In the genomic region with DNA sequence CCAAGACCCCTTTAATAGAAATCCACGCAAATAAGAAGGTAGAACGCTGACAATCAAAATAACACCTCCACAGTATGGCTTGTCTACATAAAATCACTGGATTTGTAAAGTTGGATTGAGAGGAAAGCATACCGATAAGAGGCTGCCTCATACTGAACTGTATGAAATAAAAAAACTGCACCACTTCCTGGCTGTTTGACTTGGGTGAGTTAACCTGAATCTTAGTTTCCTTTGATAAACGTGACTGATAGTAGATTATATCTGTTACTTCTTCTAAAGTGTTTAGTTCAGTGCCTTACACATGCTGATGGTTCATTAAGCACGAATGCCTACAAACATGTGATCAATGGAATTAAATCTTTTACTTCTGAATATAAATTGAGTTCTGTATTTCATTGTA, we compare ENCODE assay signal across 20 cellular contexts.
DNase-seq lines count a peak whose midpoint lies in the region; ATAC-seq lines count a peak whose summit lies in the region.
"Had no signal": no experiment of that assay in that cellular context is flagged by ENCODE, and none has a peak within 500 bp of the region (broad histone marks: within the 10 kb centered on the region; RNA-seq: fewer than 3 reads in every experiment).

No MANE protein-coding gene starts in this region.

- no peaks in the 10 kb centered on the region for H3K36me3 ChIP-seq in CD4-positive, alpha-beta memory T cell (ENCODE audit: insufficient read depth, low read length)
- no peaks in the 10 kb centered on the region for H3K36me3 ChIP-seq in naive thymus-derived CD4-positive, alpha-beta T cell (ENCODE audit: control insufficient read depth in 2 of 3, insufficient read depth in 3 of 3, low read length in 3 of 3)
- H3K36me3 ChIP-seq: BE2C had no signal

- H3K4me1 ChIP-seq in CD4-positive, alpha-beta memory T cell (ENCODE audit: insufficient read depth, low read length): peaks cover 6% of the 10 kb centered on the region
- peaks cover 0 to 18% of the 10 kb centered on the region in 2 donors for H3K4me1 ChIP-seq in naive thymus-derived CD4-positive, alpha-beta T cell (ENCODE audit: control insufficient read depth in 2 of 2, insufficient read depth in 2 of 2, low read length in 2 of 2)
- H3K4me1 ChIP-seq: BE2C had no signal

- H3K9me3 Mint-ChIP-seq in activated CD4-positive, alpha-beta T cell treated with anti-CD3 and anti-CD28 coated beads, Interleukin-2, amount 10 ng/mL, durations not matched to agents 24 days and 14 days: no peaks in the 10 kb centered on the region
- no peaks in the 10 kb centered on the region for H3K9me3 Mint-ChIP-seq in CD4-positive, alpha-beta memory T cell
- H3K9me3 Mint-ChIP-seq in naive thymus-derived CD4-positive, alpha-beta T cell: peaks cover 0 to 1% (median 0%) of the 10 kb centered on the region in 11 donors

- intact Hi-C loops in activated CD4-positive, alpha-beta T cell treated with anti-CD3 and anti-CD28 coated beads, Interleukin-2, amount 10 ng/mL, durations not matched to agents 24 days and 14 days (cut with micrococcal nuclease): no loop called here
- intact Hi-C loops in CD4-positive, alpha-beta memory T cell (cut with micrococcal nuclease): no loop called here
- intact Hi-C loops in naive thymus-derived CD4-positive, alpha-beta T cell (cut with micrococcal nuclease): loop anchor here in 1 of 2 donors (10.0 kb wide), 1 partner anchor 52 kb away; no protein-coding TSS in a partner anchor

- H3K4me1 Mint-ChIP-seq in activated CD4-positive, alpha-beta T cell treated with anti-CD3 and anti-CD28 coated beads, Interleukin-2, amount 10 ng/mL, durations not matched to agents 24 days and 14 days: peaks cover 4% of the 10 kb centered on the region
- peaks cover 14 to 28% (median 22%) of the 10 kb centered on the region in 4 donors for H3K4me1 Mint-ChIP-seq in CD4-positive, alpha-beta memory T cell
- peaks cover 14% of the 10 kb centered on the region for H3K4me1 Mint-ChIP-seq in T-helper 17 cell
- H3K4me1 Mint-ChIP-seq in naive thymus-derived CD4-positive, alpha-beta T cell: peaks cover 7 to 38% (median 23%) of the 10 kb centered on the region in 7 donors

- H3K27me3 Mint-ChIP-seq in activated CD4-positive, alpha-beta T cell treated with anti-CD3 and anti-CD28 coated beads, Interleukin-2, amount 10 ng/mL, durations not matched to agents 24 days and 14 days: peaks cover 7% of the 10 kb centered on the region
- peaks cover 0 to 1% of the 10 kb centered on the region in 2 donors for H3K27me3 Mint-ChIP-seq in CD4-positive, alpha-beta memory T cell
- no peaks in the 10 kb centered on the region for H3K27me3 Mint-ChIP-seq in T-helper 17 cell
- H3K27me3 Mint-ChIP-seq in naive thymus-derived CD4-positive, alpha-beta T cell: peaks cover 0 to 8% (median 0%) of the 10 kb centered on the region in 5 donors

- CTCF ChIA-PET in CD4-positive, alpha-beta memory T cell (lab: Charles Lee; ENCODE audit: partially characterized antibody): no interaction called here
- CTCF ChIA-PET in naive thymus-derived CD4-positive, alpha-beta T cell (lab: Charles Lee): no interaction called here

- POLR2A ChIA-PET in CD4-positive, alpha-beta memory T cell (lab: Charles Lee; ENCODE audit: partially characterized antibody): interaction anchor here (0.9 kb wide), 1 partner anchor 216 kb away, joined by 3 read pairs; no protein-coding TSS in a partner anchor
- POLR2A ChIA-PET in naive thymus-derived CD4-positive, alpha-beta T cell (lab: Charles Lee): no interaction called here

- no peak overlapping the region for H3K27ac Mint-ChIP-seq in activated CD4-positive, alpha-beta T cell treated with anti-CD3 and anti-CD28 coated beads, Interleukin-2, amount 10 ng/mL, durations not matched to agents 24 days and 14 days
- H3K27ac Mint-ChIP-seq in CD4-positive, alpha-beta memory T cell: peak overlapping the region in 3 of 7 donors; percentile 10 to 43 (median 14)
- no peak overlapping the region for H3K27ac Mint-ChIP-seq in T-helper 17 cell
- H3K27ac Mint-ChIP-seq in naive thymus-derived CD4-positive, alpha-beta T cell: peak overlapping the region in 3 of 9 donors; percentile 1 to 70 (median 9)

- no peak overlapping the region for H3K4me3 ChIP-seq in CD4-positive, alpha-beta memory T cell (ENCODE audit: low read length in 2 of 2)
- H3K4me3 ChIP-seq in naive thymus-derived CD4-positive, alpha-beta T cell (ENCODE audit: low read length): no peak overlapping the region

- no peaks in the 10 kb centered on the region for H3K27me3 ChIP-seq in CD4-positive, alpha-beta memory T cell (ENCODE audit: insufficient read depth, low read length)
- no peaks in the 10 kb centered on the region for H3K27me3 ChIP-seq in naive thymus-derived CD4-positive, alpha-beta T cell (ENCODE audit: control insufficient read depth in 2 of 2, insufficient read depth in 2 of 2, low read length in 2 of 2)
- H3K27me3 ChIP-seq: BE2C had no signal

- no peak overlapping the region for H3K27ac ChIP-seq in CD4-positive, alpha-beta memory T cell (ENCODE audit: low read depth, low read length)
- H3K27ac ChIP-seq in naive thymus-derived CD4-positive, alpha-beta T cell (ENCODE audit: low read depth, low read length): no peak overlapping the region

- peak; percentile 86 for ATAC-seq in T-helper 17 cell
- ATAC-seq in naive thymus-derived CD4-positive, alpha-beta T cell: peak; percentile 79
- ATAC-seq in HG02981 (IDR thresholded peaks at IDR 0.05; ENCODE audit: unreplicated experiment): no peak
- ATAC-seq: HCT116 had no signal

- no peaks in the 10 kb centered on the region for H3K9me3 ChIP-seq in CD4-positive, alpha-beta memory T cell (ENCODE audit: control insufficient read depth in 1 of 2, low read length in 2 of 2)
- H3K9me3 ChIP-seq in T-helper 17 cell (ENCODE audit: control insufficient read depth, low read length, poor library complexity, severe bottlenecking): no peaks in the 10 kb centered on the region
- no peaks in the 10 kb centered on the region for H3K9me3 ChIP-seq in naive thymus-derived CD4-positive, alpha-beta T cell (ENCODE audit: control insufficient read depth in 2 of 3, low read length in 3 of 3)
- H3K9me3 ChIP-seq: BE2C had no signal

- no peak overlapping the region for H3K4me3 Mint-ChIP-seq in activated CD4-positive, alpha-beta T cell treated with anti-CD3 and anti-CD28 coated beads, Interleukin-2, amount 10 ng/mL, durations not matched to agents 24 days and 14 days
- H3K4me3 Mint-ChIP-seq in CD4-positive, alpha-beta memory T cell: peak overlapping the region in 3 of 8 donors; percentile 0 to 44 (median 13)
- peak overlapping the region; percentile 9 for H3K4me3 Mint-ChIP-seq in T-helper 17 cell
- peak overlapping the region in 8 of 10 donors; percentile 12 to 55 (median 31) for H3K4me3 Mint-ChIP-seq in naive thymus-derived CD4-positive, alpha-beta T cell
- H3K4me3 Mint-ChIP-seq: CD8-positive, alpha-beta memory T cell had no signal

- H3K36me3 Mint-ChIP-seq in activated CD4-positive, alpha-beta T cell treated with anti-CD3 and anti-CD28 coated beads, Interleukin-2, amount 10 ng/mL, durations not matched to agents 24 days and 14 days (ENCODE audit: low read depth): no peaks in the 10 kb centered on the region
- H3K36me3 Mint-ChIP-seq in CD4-positive, alpha-beta memory T cell: no peaks in the 10 kb centered on the region
- no peaks in the 10 kb centered on the region for H3K36me3 Mint-ChIP-seq in T-helper 17 cell (ENCODE audit: low read depth)
- H3K36me3 Mint-ChIP-seq in naive thymus-derived CD4-positive, alpha-beta T cell: no peaks in the 10 kb centered on the region
- H3K36me3 Mint-ChIP-seq: CD8-positive, alpha-beta memory T cell had no signal

- DNase-seq in activated CD4-positive, alpha-beta T cell treated with anti-CD3 and anti-CD28 coated beads, Interleukin-2, amount 10 ng/mL, durations not matched to agents 24 days and 14 days: peak; percentile 54
- no peak for DNase-seq in activated CD4-positive, alpha-beta T cell treated with anti-CD3 and anti-CD28 coated beads for 1 hour
- DNase-seq in CD4-positive, alpha-beta memory T cell: peak in 4 of 5 donors; percentile 13 to 46 (median 33)
- no peak for DNase-seq in T-helper 17 cell
- peak in 6 of 9 donors; percentile 24 to 62 (median 46) for DNase-seq in naive thymus-derived CD4-positive, alpha-beta T cell
- no peak for DNase-seq in NOMO-1 (lab: John Stamatoyannopoulos, UW; ENCODE audit: unreplicated experiment in 2 of 2)
- DNase-seq in NCI-H345 (lab: John Stamatoyannopoulos, UW): no peak
- DNase-seq: BE2C, DMS79, GOT3, NCI-H1092 treated with DMSO at 0.1 percent for 48 hours, NCI-H146, NCI-H2081, NCI-H2171 treated with DMSO at 0.1 percent for 48 hours, NCI-H446 treated with DMSO at 0.1 percent for 48 hours, OCI-M1, SHP77 treated with DMSO at 0.1 percent for 48 hours had no signal

Comparison
In these comparisons a context has a peak if more than half of its experiments do, and no peak if none do; other contexts are left out.
1. DNase-seq: peak in activated CD4-positive, alpha-beta T cell treated with anti-CD3 and anti-CD28 coated beads, Interleukin-2, amount 10 ng/mL, durations not matched to agents 24 days and 14 days (single experiment), CD4-positive, alpha-beta memory T cell (4 of 5) and naive thymus-derived CD4-positive, alpha-beta T cell (6 of 9); none in activated CD4-positive, alpha-beta T cell treated with anti-CD3 and anti-CD28 coated beads for 1 hour (single experiment), T-helper 17 cell (0 of 3), NOMO-1 (0 of 2) and NCI-H345 (single experiment).